Comparison of ENCODE assay signal across 1 cellular context in genomic region chr4:55169352-55169959, GRCh38.
TF ChIP-seq lines count a peak whose summit lies in the region.

No MANE protein-coding gene starts in this region.

TF ChIP-seq in H1, 55 proteins besides CTCF, POLR2A, EP300 and RAD21:
- no peak for TF ChIP-seq EZH2 (IDR thresholded peaks at IDR 0.05; ENCODE audit: low read depth, low read length, severe bottlenecking)
- no peak for TF ChIP-seq CREB1 (IDR thresholded peaks at IDR 0.05)
- TF ChIP-seq GTF2F1 (IDR thresholded peaks at IDR 0.05; ENCODE audit: borderline replicate concordance, low read depth, low read length): no peak
- no peak for TF ChIP-seq TEAD4 (IDR thresholded peaks at IDR 0.05; ENCODE audit: low read depth, low read length)
- no peak for TF ChIP-seq RNF2 (IDR thresholded peaks at IDR 0.05; ENCODE audit: borderline replicate concordance, low read depth, low read length, missing control alignments, poor library complexity, severe bottlenecking)
- TF ChIP-seq ZNF274 (IDR thresholded peaks at IDR 0.05; ENCODE audit: borderline replicate concordance, extremely low read depth, low read length): no peak
TF ChIP-seq in H1: peak in this region for 0.
